1 cellular context compared by ENCODE assay signal in the genomic region with DNA sequence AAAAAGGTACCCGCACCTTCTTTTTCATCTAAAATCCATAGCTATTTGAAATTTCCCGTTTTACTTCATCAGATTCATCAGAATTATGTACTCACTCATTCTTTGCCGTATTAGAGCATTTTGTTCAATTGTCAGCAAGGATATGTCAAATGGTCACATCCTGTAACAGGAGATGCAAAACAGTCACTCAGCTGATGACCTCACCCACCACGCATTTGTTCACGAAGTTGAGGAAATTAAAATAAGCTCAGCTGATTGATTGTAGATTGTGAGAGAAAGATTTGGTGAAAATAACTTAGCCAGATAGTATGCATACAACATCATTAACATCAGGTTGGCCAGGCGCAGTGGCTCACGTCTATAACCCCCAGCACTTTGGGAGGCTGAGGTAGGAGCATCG.
TF ChIP-seq lines count a peak whose summit lies in the region.

No MANE protein-coding gene starts in this region.

TF ChIP-seq in HEK293, 187 proteins besides CTCF, POLR2A, EP300 and RAD21 (continued from another document):
- 0 out of 2 replicates have a peak, but pooled peaks have one; percentile 37 for TF ChIP-seq PRDM10 (tag by site-specific recombination; IDR thresholded peaks at IDR 0.05)
- no peak for TF ChIP-seq ZNF654 (tag by site-specific recombination; IDR thresholded peaks at IDR 0.05; ENCODE audit: low read depth)
- TF ChIP-seq YY2 (tag by site-specific recombination; IDR thresholded peaks at IDR 0.05) = no peak
- TF ChIP-seq ZNF664 (tag by site-specific recombination; IDR thresholded peaks at IDR 0.05) = no peak
- TF ChIP-seq ZNF155 (tag by site-specific recombination; IDR thresholded peaks at IDR 0.05) = no peak
- no peak for TF ChIP-seq ZNF248 (tag by site-specific recombination; IDR thresholded peaks at IDR 0.05)
- no peak for TF ChIP-seq ZNF184 (tag by site-specific recombination; IDR thresholded peaks at IDR 0.05)
- no peak for TF ChIP-seq ZBTB20 (tag by site-specific recombination; IDR thresholded peaks at IDR 0.05)
- no peak for TF ChIP-seq SALL2 (tag by site-specific recombination; IDR thresholded peaks at IDR 0.05; ENCODE audit: borderline replicate concordance)
- no peak for TF ChIP-seq ZNF404 (tag by site-specific recombination; IDR thresholded peaks at IDR 0.05)
- no peak for TF ChIP-seq ZNF623 (tag by site-specific recombination; IDR thresholded peaks at IDR 0.05)
- no peak for TF ChIP-seq KLF1 (tag by site-specific recombination; IDR thresholded peaks at IDR 0.05)
- peak; percentile 64 for TF ChIP-seq ZNF629 (tag by site-specific recombination; IDR thresholded peaks at IDR 0.05)
- TF ChIP-seq, protein P1, sequence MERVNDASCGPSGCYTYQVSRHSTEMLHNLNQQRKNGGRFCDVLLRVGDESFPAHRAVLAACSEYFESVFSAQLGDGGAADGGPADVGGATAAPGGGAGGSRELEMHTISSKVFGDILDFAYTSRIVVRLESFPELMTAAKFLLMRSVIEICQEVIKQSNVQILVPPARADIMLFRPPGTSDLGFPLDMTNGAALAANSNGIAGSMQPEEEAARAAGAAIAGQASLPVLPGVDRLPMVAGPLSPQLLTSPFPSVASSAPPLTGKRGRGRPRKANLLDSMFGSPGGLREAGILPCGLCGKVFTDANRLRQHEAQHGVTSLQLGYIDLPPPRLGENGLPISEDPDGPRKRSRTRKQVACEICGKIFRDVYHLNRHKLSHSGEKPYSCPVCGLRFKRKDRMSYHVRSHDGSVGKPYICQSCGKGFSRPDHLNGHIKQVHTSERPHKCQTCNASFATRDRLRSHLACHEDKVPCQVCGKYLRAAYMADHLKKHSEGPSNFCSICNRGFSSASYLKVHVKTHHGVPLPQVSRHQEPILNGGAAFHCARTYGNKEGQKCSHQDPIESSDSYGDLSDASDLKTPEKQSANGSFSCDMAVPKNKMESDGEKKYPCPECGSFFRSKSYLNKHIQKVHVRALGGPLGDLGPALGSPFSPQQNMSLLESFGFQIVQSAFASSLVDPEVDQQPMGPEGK (tag by site-specific recombination; IDR thresholded peaks at IDR 0.05) = no peak
- no peak for TF ChIP-seq ZBTB1 (tag by site-specific recombination; IDR thresholded peaks at IDR 0.05)
